Comparison of ENCODE assay signal across 13 cellular contexts in genomic region chr1:14602131-14602530, GRCh38. TPM values are rescaled to one million over a fixed set of nuclear protein-coding genes. Genes with fewer than 3 reads are reported as not detected.
DNase-seq lines count a peak whose midpoint lies in the region; ATAC-seq, FAIRE-seq and TF ChIP-seq lines count a peak whose summit lies in the region.
"Had no signal": no experiment of that assay in that cellular context is flagged by ENCODE, and none has a peak within 500 bp of the region (broad histone marks: within the 10 kb centered on the region; RNA-seq: fewer than 3 reads in every experiment).

No MANE protein-coding gene starts in this region.

- POLR2A ChIA-PET in IMR-90 (lab: Charles Lee; ENCODE audit: unreplicated experiment) = no interaction called here

- peak in 1 of 4 donors; percentile 13 for TF ChIP-seq EP300 in sigmoid colon (IDR thresholded peaks at IDR 0.05)

- no peak overlapping the region for H3K23ac ChIP-seq in IMR-90 (ENCODE audit: low read depth, low read length)

- H2BK20ac ChIP-seq in IMR-90 (ENCODE audit: low read depth, low read length) = no peak overlapping the region

- H3K4ac ChIP-seq in IMR-90 (ENCODE audit: low read depth, low read length) = no peak overlapping the region

- H4K20me1 ChIP-seq in IMR-90 (ENCODE audit: insufficient read depth, low read length) (no peaks in the 10 kb centered on the region; the same call in 1 of the 2 replicates), keratinocyte (ENCODE audit: control insufficient read depth, extremely low read depth, insufficient read depth, low read length) (no peaks in the 10 kb centered on the region)

- CTCF ChIA-PET in IMR-90 (lab: Yijun Ruan, JAX) = no interaction called here

- intact Hi-C loops in IMR-90 (cut with micrococcal nuclease) = no loop called here
- intact Hi-C loops in sigmoid colon (cut with DNase I) = no loop called here

- in situ Hi-C loops in IMR-90 (cut with MboI; ENCODE audit: low sequenced_read_pairs) = no loop called here

- no peak for TF ChIP-seq RAD21 in IMR-90 (IDR thresholded peaks at IDR 0.05; ENCODE audit: low read length)

- no TSS peak for BruUV-seq in IMR-90 (replicated peaks; lab: Mats Ljungman, UMichigan)

- H4K8ac ChIP-seq in IMR-90 (ENCODE audit: low read depth in 2 of 2, low read length in 2 of 2) = no peak overlapping the region

- H3K18ac ChIP-seq in IMR-90 (ENCODE audit: low read depth, low read length) = no peak overlapping the region

- TF ChIP-seq POLR2A in IMR-90 (IDR thresholded peaks at IDR 0.05; ENCODE audit: low read depth, low read length) (no peak), sigmoid colon (IDR thresholded peaks at IDR 0.05) (no peak)

- H3K36me3 ChIP-seq in IMR-90 (ENCODE audit: control insufficient read depth, insufficient read depth, low read length) = no peaks in the 10 kb centered on the region
- no peaks in the 10 kb centered on the region for H3K36me3 ChIP-seq in keratinocyte (ENCODE audit: control insufficient read depth in 2 of 2, extremely low read depth in 1 of 2, insufficient read depth in 2 of 2, low read length in 2 of 2)
- H3K36me3 ChIP-seq in sigmoid colon = no peaks in the 10 kb centered on the region

- H3K4me1 ChIP-seq in IMR-90 (ENCODE audit: control insufficient read depth, insufficient read depth, low read length) (peaks cover 2% of the 10 kb centered on the region; the same call in 1 of the 2 replicates), keratinocyte (ENCODE audit: control insufficient read depth, extremely low read depth, insufficient read depth, low read length) (peaks cover 8% of the 10 kb centered on the region), sigmoid colon (peaks cover 0 to 23% (median 19%) of the 10 kb centered on the region in 4 donors)

- no peak overlapping the region for H3K9ac ChIP-seq in IMR-90 (ENCODE audit: low read depth, low read length)
- H3K9ac ChIP-seq in keratinocyte (ENCODE audit: control insufficient read depth, extremely low read depth, insufficient read depth, low read length) = no peak overlapping the region

- H2BK5ac ChIP-seq in IMR-90 (ENCODE audit: low read depth, low read length, poor library complexity, severe bottlenecking) = no peak overlapping the region

- no peak overlapping the region for H4K5ac ChIP-seq in IMR-90 (ENCODE audit: low read depth, low read length)

- no peaks in the 10 kb centered on the region for H3K79me1 ChIP-seq in IMR-90 (ENCODE audit: low read depth in 1 of 2, low read length in 2 of 2)

- no peak overlapping the region for H2BK15ac ChIP-seq in IMR-90 (ENCODE audit: low read depth, low read length)

- no peaks in the 10 kb centered on the region for H3K9me1 ChIP-seq in IMR-90 (ENCODE audit: insufficient read depth, low read length)
- H3K9me1 ChIP-seq in keratinocyte (ENCODE audit: control insufficient read depth, extremely low read depth, insufficient read depth, low read length) = no peaks in the 10 kb centered on the region

- H2BK120ac ChIP-seq in IMR-90 (ENCODE audit: low read depth, low read length) = no peak overlapping the region

- FAIRE-seq in keratinocyte (lab: Jason Lieb, UNC) = no peak

- H2AFZ ChIP-seq in IMR-90 (replicated peaks; ENCODE audit: low read length, poor library complexity) (no peak overlapping the region), keratinocyte (ENCODE audit: control insufficient read depth, low read length) (no peak overlapping the region)

- no peak overlapping the region for H2AK9ac ChIP-seq in IMR-90 (replicated peaks; ENCODE audit: low read depth, low read length, poor library complexity)

- H3K27ac ChIP-seq in IMR-90 (ENCODE audit: insufficient read depth, low read length) (no peak overlapping the region), keratinocyte (ENCODE audit: control insufficient read depth, insufficient read depth, low read length) (no peak overlapping the region), sigmoid colon (peak overlapping the region in 1 of 4 donors; percentile 15)
- H3K27ac ChIP-seq: RWPE1 had no signal

- no peak for DNase-seq in IMR-90
- peak; percentile 2 to 75 for DNase-seq in cardiac fibroblast (ENCODE audit: low read depth in 2 of 2)
- DNase-seq in keratinocyte (ENCODE audit: low read depth, low spot score) = no peak
- peak; percentile 91 for DNase-seq in sigmoid colon
- DNase-seq in NOMO-1 treated with DMSO at 0.1 percent for 48 hours (lab: John Stamatoyannopoulos, UW; ENCODE audit: unreplicated experiment) = no peak
- DNase-seq: DMS53, H7, NCI-H1930 had no signal

- H3K9me3 ChIP-seq in IMR-90 (ENCODE audit: control insufficient read depth, insufficient read depth, low read length) (no peaks in the 10 kb centered on the region), keratinocyte (ENCODE audit: control insufficient read depth, low read depth, low read length) (no peaks in the 10 kb centered on the region), sigmoid colon (no peaks in the 10 kb centered on the region)

- no peak overlapping the region for H3K56ac ChIP-seq in IMR-90 (ENCODE audit: extremely low read depth, insufficient read depth, low read length)

- H3K27me3 ChIP-seq in IMR-90 (ENCODE audit: control insufficient read depth, insufficient read depth, low read length) = peaks cover 17% of the 10 kb centered on the region
- H3K27me3 ChIP-seq in keratinocyte (ENCODE audit: control insufficient read depth, extremely low read depth, insufficient read depth, low read length) = peaks cover 50% of the 10 kb centered on the region
- H3K27me3 ChIP-seq in sigmoid colon = peaks cover 30 to 54% (median 37%) of the 10 kb centered on the region in 3 donors

- H3K4me3 ChIP-seq in IMR-90 (ENCODE audit: insufficient read depth, low read depth, low read length) = no peak overlapping the region
- H3K4me3 ChIP-seq in cardiac fibroblast (replicated peaks in 1 of 2; ENCODE audit: low read depth in 2 of 2, low read length in 2 of 2) = no peak overlapping the region
- H3K4me3 ChIP-seq in keratinocyte (ENCODE audit: control insufficient read depth in 2 of 3, extremely low read depth in 1 of 3, insufficient read depth in 2 of 3, low read depth in 1 of 3, low read length in 3 of 3) = no peak overlapping the region
- no peak overlapping the region for H3K4me3 ChIP-seq in sigmoid colon

- H3K14ac ChIP-seq in IMR-90 (replicated peaks; ENCODE audit: low read depth, low read length) = no peak overlapping the region

- H3K4me2 ChIP-seq in IMR-90 (ENCODE audit: low read depth, low read length) = peak overlapping the region; percentile 28; the same call in 1 of the 2 replicates
- H3K4me2 ChIP-seq in keratinocyte (ENCODE audit: control insufficient read depth, extremely low read depth, insufficient read depth, low read depth, low read length) = peak overlapping the region; percentile 25

- no peaks in the 10 kb centered on the region for H3K79me2 ChIP-seq in keratinocyte (ENCODE audit: control insufficient read depth, insufficient read depth, low read length)

- H4K91ac ChIP-seq in IMR-90 (ENCODE audit: insufficient read depth, low read depth, low read length) = no peak overlapping the region

- TF ChIP-seq CTCF in IMR-90 (conservative IDR thresholded peaks at IDR 0.05; ENCODE audit: low read depth, low read length) (no peak), cardiac fibroblast (IDR thresholded peaks at IDR 0.05; ENCODE audit: low read depth, low read length) (no peak), keratinocyte (optimal IDR thresholded peaks at IDR 0.05 in 1 of 3, IDR thresholded peaks at IDR 0.05 in 1 of 3, conservative IDR thresholded peaks at IDR 0.05 in 1 of 3; ENCODE audit: extremely low read depth in 1 of 3, insufficient read depth in 2 of 3, low read length in 3 of 3) (no peak), sigmoid colon (IDR thresholded peaks at IDR 0.05) (no peak)

- no peak overlapping the region for H2AK5ac ChIP-seq in IMR-90 (ENCODE audit: low read depth, low read length)

- no CpG with 5 or more reads among the region's 9 CpGs for WGBS in IMR-90 (ENCODE audit: extremely low coverage in 2 of 2, insufficient read length in 1 of 2), 2 experiments
- 72 to 83% methylated on average over 9 of the region's 9 CpGs for WGBS in sigmoid colon, 2 donors

- dilution Hi-C loops in IMR-90 (cut with HindIII; ENCODE audit: low sequenced_read_pairs, unreplicated experiment) (no loop called here), keratinocyte (cut with MboI; ENCODE audit: extremely low pct_ligation_motif_present, low sequenced_read_pairs) (no loop called here)

- ATAC-seq in IMR-90 (ENCODE audit: low read depth) = no peak
- no peak for ATAC-seq in HG02870 (IDR thresholded peaks at IDR 0.05; ENCODE audit: unreplicated experiment)
- ATAC-seq in HG02571 (IDR thresholded peaks at IDR 0.05; ENCODE audit: unreplicated experiment) = no peak
- no peak for ATAC-seq in HG03378 (IDR thresholded peaks at IDR 0.05; ENCODE audit: unreplicated experiment)
- ATAC-seq: activated naive CD4-positive, alpha-beta T cell treated with anti-CD3 and anti-CD28 coated beads, Interleukin-2, amount 50 U/mL, for 72 hours had no signal

TF ChIP-seq in IMR-90, 13 proteins besides CTCF, POLR2A, EP300 and RAD21:
- TF ChIP-seq MXI1 (IDR thresholded peaks at IDR 0.05; ENCODE audit: borderline replicate concordance, low read depth, low read length) (no peak), CEBPB (IDR thresholded peaks at IDR 0.05; ENCODE audit: low read depth, low read length) (no peak), FOS (IDR thresholded peaks at IDR 0.05; ENCODE audit: low read depth, low read length) (no peak), SMC3 (IDR thresholded peaks at IDR 0.05; ENCODE audit: low read depth, low read length) (no peak), CHD1 (IDR thresholded peaks at IDR 0.05; ENCODE audit: low read depth, low read length) (no peak), MAFK (IDR thresholded peaks at IDR 0.05; ENCODE audit: low read depth, low read length) (no peak), RFX5 (IDR thresholded peaks at IDR 0.05; ENCODE audit: low read depth, low read length) (no peak), MAZ (IDR thresholded peaks at IDR 0.05; ENCODE audit: borderline replicate concordance, low read depth, low read length) (no peak)

RNA-seq across cellular contexts. Expression of gene KAZN, which starts 3.6 kb away (rescaled TPM):
- total RNA-seq in IMR-90 (2012; rRNA removed) (5.2 and 5.6 TPM in 2 replicates), sigmoid colon (10 to 100 TPM in 1 of 4 donors, 1 to 10 TPM in 3; 3.5 to 11.4 (median 5.8) TPM)
- polyA plus RNA-seq in IMR-90 (2012; rRNA removed) (10.5 and 10.7 TPM in 2 replicates), keratinocyte (4.2 to 5.9 TPM (median 5.8 TPM) in 3 replicates), sigmoid colon (1 to 10 TPM; 2.5 to 5.6 (median 4.2) TPM)
- polyA plus RNA-seq in IMR-90 (2012; cell fraction: cytosol; rRNA removed) = 5.4 and 7.7 TPM in 2 replicates
- polyA plus RNA-seq in IMR-90 (2012; cell fraction: nucleus; rRNA removed; ENCODE audit: low replicate concordance) = 18.9 and 21.1 TPM in 2 replicates
- 7.5 TPM for polyA plus RNA-seq in keratinocyte (2011; ENCODE audit: low read depth)
- 7.2 and 8.9 TPM in 2 replicates for polyA plus RNA-seq in keratinocyte (2011; cell fraction: cytosol; rRNA removed)
- polyA plus RNA-seq in keratinocyte (2011; cell fraction: nucleus; rRNA removed) = 14.4 and 17.4 TPM in 2 replicates
- polyA plus RNA-seq in keratinocyte (2012; ENCODE audit: low replicate concordance) = 11.8 and 15.5 TPM in 2 replicates
- 5.3 to 7.0 TPM (median 6.8 TPM) in 3 replicates for polyA minus RNA-seq in keratinocyte
- 9.4 TPM for polyA minus RNA-seq in keratinocyte (2011; cell fraction: cytosol; rRNA and poly(A)+ RNA removed)
- 6.6 and 10.1 TPM in 2 replicates for polyA minus RNA-seq in keratinocyte (2011; cell fraction: nucleus; rRNA and poly(A)+ RNA removed)

Comparison
In these comparisons a context has a peak if more than half of its experiments do, and no peak if none do; other contexts are left out.
1. DNase-seq: peak in cardiac fibroblast (2 of 2) and sigmoid colon (single experiment); none in IMR-90 (single experiment), keratinocyte (single experiment) and NOMO-1 treated with DMSO at 0.1 percent for 48 hours (single experiment).